Comparison of ENCODE assay signal across 1 cellular context in genomic region chr7:100951888-100952560, GRCh38.
A peak's percentile ranks its signal among the peaks of the same experiment; 100 is the strongest.
TF ChIP-seq lines count a peak whose summit lies in the region.

No MANE protein-coding gene starts in this region.

TF ChIP-seq in K562, 482 proteins besides CTCF, POLR2A, EP300 and RAD21:
- no peak for TF ChIP-seq SMAD1 (IDR thresholded peaks at IDR 0.05; ENCODE audit: low read depth, low read length, partially characterized antibody)
- TF ChIP-seq CEBPB (tag; IDR thresholded peaks at IDR 0.05), result peak; percentile 19; the same call in 1 of the 2 replicates
